ENCODE assay signal across 9 cellular contexts in the genomic region with DNA sequence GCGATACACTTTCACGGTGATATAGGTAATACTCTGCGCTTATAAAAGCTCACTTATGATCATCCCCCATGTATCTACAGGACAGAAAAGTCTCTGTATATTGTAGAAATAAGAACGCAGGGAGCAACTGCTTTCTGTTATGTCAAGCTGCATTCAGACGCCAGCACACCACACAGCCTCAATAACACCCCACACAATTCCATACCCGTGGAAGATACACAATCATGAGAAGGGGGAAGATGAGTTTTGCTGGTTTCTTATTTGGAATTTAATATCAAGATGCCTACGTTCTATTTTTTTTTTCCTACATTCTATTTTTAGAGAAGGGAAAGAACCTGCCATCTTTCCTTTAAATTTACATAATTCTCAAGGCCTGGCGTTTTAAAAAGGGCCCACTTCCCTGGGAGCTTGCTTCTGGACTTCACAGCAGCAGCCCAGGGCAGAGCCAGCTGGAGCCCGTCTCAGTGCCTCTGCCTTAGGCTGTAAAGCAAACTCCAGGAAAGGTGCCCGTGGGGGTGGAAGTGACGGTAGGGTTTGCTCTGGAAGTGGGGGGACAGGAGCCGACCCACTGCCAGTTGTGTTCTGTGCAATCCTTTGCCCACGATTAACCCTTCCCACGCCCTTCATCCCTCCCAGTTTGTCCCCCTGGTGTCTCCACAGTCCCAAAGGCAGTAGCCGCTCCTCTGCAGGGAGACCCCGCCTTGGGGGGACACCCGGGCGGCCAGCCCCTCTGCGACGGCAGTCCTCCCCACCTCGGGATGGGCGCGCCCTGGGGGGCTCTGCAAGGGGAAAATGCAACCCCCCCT. TPM values are rescaled to one million over a fixed set of nuclear protein-coding genes. Genes with fewer than 3 reads are reported as not detected.
DNase-seq lines count a peak whose midpoint lies in the region; ATAC-seq and TF ChIP-seq lines count a peak whose summit lies in the region.
"Had no signal": no experiment of that assay in that cellular context is flagged by ENCODE, and none has a peak within 500 bp of the region (broad histone marks: within the 10 kb centered on the region; RNA-seq: fewer than 3 reads in every experiment).

No MANE protein-coding gene starts in this region.

- no peak overlapping the region for H3K27ac ChIP-seq in CD4-positive, alpha-beta T cell (ENCODE audit: low read depth, low read length)
- H3K27ac ChIP-seq in angular gyrus (ENCODE audit: low read depth, low read length) (peak overlapping the region; percentile 68), left ventricle myocardium inferior (replicated peaks) (peak overlapping the region; percentile 99)

- no peak for DNase-seq in CD4-positive, alpha-beta T cell
- DNase-seq in left ventricle myocardium inferior, result no peak
- DNase-seq in putamen (ENCODE audit: low spot score), result peak; percentile 53
- DNase-seq in mucosa of descending colon, result no peak
- no peak for DNase-seq in stimulated activated naive CD8-positive, alpha-beta T cell treated with anti-CD3 and anti-CD28 coated beads, Interleukin-15, amount 100 ng/mL, for 72 hours
- DNase-seq in COLO829 (ENCODE audit: low spot score), result no peak

- H3K36me3 ChIP-seq in left ventricle myocardium inferior (peaks cover 19% of the 10 kb centered on the region), mucosa of descending colon (ENCODE audit: low read depth) (no peaks in the 10 kb centered on the region)

- H3K27me3 ChIP-seq in CD4-positive, alpha-beta T cell (ENCODE audit: control insufficient read depth, insufficient read depth, low read length), result no peaks in the 10 kb centered on the region
- H3K27me3 ChIP-seq in left ventricle myocardium inferior (ENCODE audit: low read depth), result no peaks in the 10 kb centered on the region

- H3K4me1 Mint-ChIP-seq in CD4-positive, alpha-beta T cell (ENCODE audit: low read depth), result peaks cover 52% of the 10 kb centered on the region
- H3K4me1 Mint-ChIP-seq in stimulated activated naive CD8-positive, alpha-beta T cell treated with anti-CD3 and anti-CD28 coated beads, Interleukin-15, amount 100 ng/mL, for 72 hours, result peaks cover 58% of the 10 kb centered on the region

- H3K9me3 Mint-ChIP-seq in CD4-positive, alpha-beta T cell, result no peaks in the 10 kb centered on the region
- H3K9me3 Mint-ChIP-seq in stimulated activated naive CD8-positive, alpha-beta T cell treated with anti-CD3 and anti-CD28 coated beads, Interleukin-15, amount 100 ng/mL, for 72 hours, result no peaks in the 10 kb centered on the region
- H3K9me3 Mint-ChIP-seq: activated naive CD8-positive, alpha-beta T cell treated with anti-CD3 and anti-CD28 coated beads, Interleukin-2, amount 10 ng/mL, durations not matched to agents 7 days and 5 days had no signal

- TF ChIP-seq CTCF in CD4-positive, alpha-beta T cell (IDR thresholded peaks at IDR 0.05), result no peak
- TF ChIP-seq CTCF in left ventricle myocardium inferior (IDR thresholded peaks at IDR 0.05; ENCODE audit: borderline replicate concordance) (no peak), mucosa of descending colon (IDR thresholded peaks at IDR 0.05) (no peak)

- intact Hi-C loops in CD4-positive, alpha-beta T cell (cut with DNase I, micrococcal nuclease), result loop anchor here in 1 of 2 experiments (10.0 kb wide), 2 partner anchors 579 to 839 kb away; no protein-coding TSS in a partner anchor
- intact Hi-C loops in left ventricle myocardium inferior (cut with micrococcal nuclease), result no loop called here
- intact Hi-C loops in mucosa of descending colon (cut with DNase I, micrococcal nuclease), result loop anchor here (10.0 kb wide), 2 partner anchors 559 to 709 kb away; a partner anchor contains a TSS

- H3K36me3 Mint-ChIP-seq in CD4-positive, alpha-beta T cell (ENCODE audit: low read depth), result peaks cover 36% of the 10 kb centered on the region

- H3K27me3 Mint-ChIP-seq in CD4-positive, alpha-beta T cell, result no peaks in the 10 kb centered on the region
- peaks cover 33% of the 10 kb centered on the region for H3K27me3 Mint-ChIP-seq in stimulated activated naive CD8-positive, alpha-beta T cell treated with anti-CD3 and anti-CD28 coated beads, Interleukin-15, amount 100 ng/mL, for 72 hours

- H3K4me1 ChIP-seq in left ventricle myocardium inferior (peaks cover 86% of the 10 kb centered on the region), mucosa of descending colon (ENCODE audit: low read depth) (peaks cover 27% of the 10 kb centered on the region)

- peak overlapping the region; percentile 85 for H3K4me3 ChIP-seq in left ventricle myocardium inferior
- no peak overlapping the region for H3K4me3 ChIP-seq in mucosa of descending colon

- peak overlapping the region; percentile 75 for H3K27ac Mint-ChIP-seq in CD4-positive, alpha-beta T cell
- no peak overlapping the region for H3K27ac Mint-ChIP-seq in stimulated activated naive CD8-positive, alpha-beta T cell treated with anti-CD3 and anti-CD28 coated beads, Interleukin-15, amount 100 ng/mL, for 72 hours
- H3K27ac Mint-ChIP-seq: activated naive CD8-positive, alpha-beta T cell treated with anti-CD3 and anti-CD28 coated beads, Interleukin-2, amount 10 ng/mL, durations not matched to agents 7 days and 5 days had no signal

- CTCF ChIA-PET in CD4-positive, alpha-beta T cell (lab: Charles Lee), result no interaction called here

- H3K9me3 ChIP-seq in CD4-positive, alpha-beta T cell (ENCODE audit: control insufficient read depth, low read length), result no peaks in the 10 kb centered on the region
- H3K9me3 ChIP-seq in left ventricle myocardium inferior (replicated peaks) (no peaks in the 10 kb centered on the region), mucosa of descending colon (no peaks in the 10 kb centered on the region)

- ATAC-seq in CD4-positive, alpha-beta T cell (ENCODE audit: poor library complexity), result no peak
- no peak for ATAC-seq in mucosa of descending colon
- ATAC-seq in stimulated activated naive CD8-positive, alpha-beta T cell treated with anti-CD3 and anti-CD28 coated beads, Interleukin-15, amount 100 ng/mL, for 72 hours, result no peak
- ATAC-seq in GM21447 (IDR thresholded peaks at IDR 0.05; ENCODE audit: unreplicated experiment), result no peak

- POLR2A ChIA-PET in CD4-positive, alpha-beta T cell (lab: Charles Lee), result interaction anchor here (0.9 kb wide), 1 partner anchor 42 kb away, joined by 3 read pairs; no protein-coding TSS in a partner anchor

- peak overlapping the region; percentile 61 for H3K4me3 Mint-ChIP-seq in CD4-positive, alpha-beta T cell
- H3K4me3 Mint-ChIP-seq in stimulated activated naive CD8-positive, alpha-beta T cell treated with anti-CD3 and anti-CD28 coated beads, Interleukin-15, amount 100 ng/mL, for 72 hours, result peak overlapping the region in 1 of 2 donors; percentile 86
- H3K4me3 Mint-ChIP-seq: activated naive CD8-positive, alpha-beta T cell treated with anti-CD3 and anti-CD28 coated beads, Interleukin-2, amount 10 ng/mL, durations not matched to agents 7 days and 5 days had no signal

RNA-seq across cellular contexts. Expression of a gene that starts 5.3 kb away (rescaled TPM):
- total RNA-seq in CD4-positive, alpha-beta T cell, result 10 to 100 TPM; 14.1 to 14.3 TPM
- 77.3 TPM for total RNA-seq in left ventricle myocardium inferior
- 10 to 100 TPM; 47.6 to 61.4 (median 57.1) TPM for total RNA-seq in mucosa of descending colon

RNA-seq across cellular contexts. Expression of a gene that starts 6.9 kb away (rescaled TPM):
- total RNA-seq in CD4-positive, alpha-beta T cell, result 10 to 100 TPM; 19.9 to 21.5 TPM
- total RNA-seq in left ventricle myocardium inferior (24.6 TPM), mucosa of descending colon (10 to 100 TPM; 22.7 to 66.6 (median 36.9) TPM)
